26 cellular contexts compared by ENCODE assay signal in the genomic region with DNA sequence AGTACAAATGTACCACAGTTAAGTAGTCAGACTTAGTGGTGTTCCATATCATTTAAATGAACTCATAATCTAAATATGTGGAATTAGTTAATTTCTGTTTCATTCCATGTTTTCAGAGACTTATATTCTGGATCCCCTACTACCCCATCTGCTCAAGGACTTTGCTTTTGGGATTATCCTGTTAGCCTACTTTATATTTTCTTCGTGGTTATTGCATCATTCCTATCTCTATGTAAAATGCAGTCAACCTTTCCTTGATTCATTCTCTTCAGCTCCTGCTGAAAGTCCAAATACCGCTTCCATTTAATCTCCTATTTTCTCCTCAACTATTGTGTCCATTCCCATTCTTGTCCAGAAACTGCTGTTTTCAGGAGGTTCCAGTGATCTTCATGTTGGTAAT. TPM values are rescaled to one million over a fixed set of nuclear protein-coding genes. Genes with fewer than 3 reads are reported as not detected.
"Had no signal": no experiment of that assay in that cellular context is flagged by ENCODE, and none has a peak within 500 bp of the region (broad histone marks: within the 10 kb centered on the region; RNA-seq: fewer than 3 reads in every experiment).

No MANE protein-coding gene starts in this region.

- H3K27me3 ChIP-seq: ascending aorta, body of pancreas, SJSA1 had no signal

- H3K4me3 ChIP-seq: ascending aorta, body of pancreas, SJSA1 had no signal

- ATAC-seq: activated CD4-positive, CD25-positive, alpha-beta regulatory T cell treated with anti-CD3 and anti-CD28 coated beads, Interleukin-2, amount 50 U/mL, for 24 hours; activated T-cell treated with anti-CD3 and anti-CD28 coated beads, Interleukin-2, amount 50 U/mL, for 4 hours; activated T-helper 17 cell treated with anti-CD3 and anti-CD28 coated beads, Interleukin-2, amount 50 U/mL, for 72 hours; body of pancreas; PC-3; SK-N-SH treated with all-trans-retinoic acid at 6 μM for 48 hours had no signal

- H3K4me3 Mint-ChIP-seq: activated naive CD4-positive, alpha-beta T cell treated with anti-CD3 and anti-CD28 coated beads for 36 hours; activated naive CD8-positive, alpha-beta T cell treated with anti-CD3 and anti-CD28 coated beads, Interleukin-2, amount 10 ng/mL, durations not matched to agents 7 days and 5 days; activated T-cell treated with anti-CD3 and anti-CD28 coated beads, Interleukin-2, amount 50 U/mL, for 4 hours; activated T-helper 17 cell treated with anti-CD3 and anti-CD28 coated beads, Interleukin-2, amount 50 U/mL, for 72 hours had no signal

- H3K9me3 ChIP-seq: ascending aorta, body of pancreas, SJSA1 had no signal

- H3K27ac ChIP-seq: ascending aorta, body of pancreas, KMS-11, SJSA1 had no signal

- H3K36me3 ChIP-seq: SJSA1 had no signal

- H3K27ac Mint-ChIP-seq: activated naive CD4-positive, alpha-beta T cell treated with anti-CD3 and anti-CD28 coated beads for 36 hours; activated naive CD8-positive, alpha-beta T cell treated with anti-CD3 and anti-CD28 coated beads, Interleukin-2, amount 10 ng/mL, durations not matched to agents 7 days and 5 days; activated T-helper 17 cell treated with anti-CD3 and anti-CD28 coated beads, Interleukin-2, amount 50 U/mL, for 72 hours had no signal

- H3K4me1 ChIP-seq: ascending aorta, body of pancreas, SJSA1 had no signal

- H3K27me3 Mint-ChIP-seq: activated naive CD8-positive, alpha-beta T cell treated with anti-CD3 and anti-CD28 coated beads, Interleukin-2, amount 10 ng/mL, durations not matched to agents 7 days and 5 days; activated T-helper 17 cell treated with anti-CD3 and anti-CD28 coated beads, Interleukin-2, amount 50 U/mL, for 72 hours had no signal

- DNase-seq: activated CD4-positive, alpha-beta T cell treated with anti-CD3 and anti-CD28 coated beads for 4 hours; activated gamma-delta T cell; activated naive CD4-positive, alpha-beta T cell treated with anti-CD3 and anti-CD28 coated beads for 36 hours; activated naive CD8-positive, alpha-beta T cell treated with anti-CD3 and anti-CD28 coated beads, Interleukin-2, amount 10 ng/mL, durations not matched to agents 7 days and 5 days; activated T-cell treated with anti-CD3 and anti-CD28 coated beads, Interleukin-2, amount 50 U/mL, for 4 hours; amniotic stem cell; body of pancreas; NCI-H1092 treated with DMSO at 0.1 percent for 48 hours; NCI-H1417 treated with DMSO at 0.1 percent for 48 hours; NCI-H1694; NCI-H2029; NCI-H2107; NCI-H2171 treated with DMSO at 0.1 percent for 48 hours; NCI-H226; NCI-H526; NCI-H774; NK-92 treated with Interleukin-12 subunit alpha and Interleukin-12 subunit beta, amount 100 ng/mL, for 24 hours; PC-3; SHP77; SW 1271 had no signal

- H3K9me3 Mint-ChIP-seq: activated naive CD4-positive, alpha-beta T cell treated with anti-CD3 and anti-CD28 coated beads for 36 hours; activated naive CD8-positive, alpha-beta T cell treated with anti-CD3 and anti-CD28 coated beads, Interleukin-2, amount 10 ng/mL, durations not matched to agents 7 days and 5 days; activated T-cell treated with anti-CD3 and anti-CD28 coated beads, Interleukin-2, amount 50 U/mL, for 4 hours; activated T-helper 17 cell treated with anti-CD3 and anti-CD28 coated beads, Interleukin-2, amount 50 U/mL, for 72 hours had no signal

- H3K4me2 ChIP-seq: KMS-11 had no signal

RNA-seq across cellular contexts. Expression of a gene that starts 33.9 kb away (rescaled TPM):
- total RNA-seq: SJSA1 had no signal
